10 cellular contexts compared by ENCODE assay signal in the genomic region with DNA sequence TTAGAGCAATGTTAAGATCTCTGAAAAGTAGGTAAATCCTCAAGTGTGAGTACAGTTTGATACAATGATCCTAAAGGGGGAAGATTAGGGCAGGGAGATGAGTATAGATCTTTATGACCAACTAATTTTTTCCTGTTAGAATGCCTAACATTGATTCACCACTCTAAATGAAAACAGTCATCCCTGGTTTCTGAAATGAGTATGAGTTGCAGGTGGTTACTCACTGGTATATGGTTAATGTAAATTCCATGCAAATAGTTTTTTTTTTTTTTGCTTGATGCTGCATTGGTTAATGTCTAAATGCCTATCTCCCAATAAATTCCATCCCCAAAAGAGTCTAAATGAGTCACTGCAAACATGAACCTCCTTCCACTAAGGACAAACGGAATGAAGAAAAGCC. TPM values are rescaled to one million over a fixed set of nuclear protein-coding genes. Genes with fewer than 3 reads are reported as not detected.
DNase-seq lines count a peak whose midpoint lies in the region; ATAC-seq, FAIRE-seq and TF ChIP-seq lines count a peak whose summit lies in the region.
"Had no signal": no experiment of that assay in that cellular context is flagged by ENCODE, and none has a peak within 500 bp of the region (broad histone marks: within the 10 kb centered on the region; RNA-seq: fewer than 3 reads in every experiment).

No MANE protein-coding gene starts in this region.

- H3K36me3 Mint-ChIP-seq in glutamatergic neuron (ENCODE audit: unreplicated experiment), result no peaks in the 10 kb centered on the region

- H3K4me3 ChIP-seq in bronchial epithelial cell (ENCODE audit: low read depth, low read length), result no peak overlapping the region
- H3K4me3 ChIP-seq: gastroesophageal sphincter had no signal

- no peaks in the 10 kb centered on the region for H3K36me3 ChIP-seq in bronchial epithelial cell (ENCODE audit: control insufficient read depth, insufficient read depth, low read length)
- H3K36me3 ChIP-seq: gastroesophageal sphincter had no signal

- intact Hi-C loops in head of caudate nucleus (cut with DNase I), result no loop called here

- ATAC-seq in GM18498 (IDR thresholded peaks at IDR 0.05; ENCODE audit: unreplicated experiment) (peak; percentile 52), GM21390 (IDR thresholded peaks at IDR 0.05; ENCODE audit: unreplicated experiment) (peak; percentile 48), HG03196 (IDR thresholded peaks at IDR 0.05; ENCODE audit: unreplicated experiment) (peak; percentile 60)
- ATAC-seq: gastroesophageal sphincter had no signal

- H3K27ac Mint-ChIP-seq in glutamatergic neuron (ENCODE audit: unreplicated experiment), result no peak overlapping the region

- no peaks in the 10 kb centered on the region for H3K27me3 Mint-ChIP-seq in glutamatergic neuron (ENCODE audit: unreplicated experiment)

- no peaks in the 10 kb centered on the region for H3K4me1 Mint-ChIP-seq in glutamatergic neuron (ENCODE audit: low read depth, unreplicated experiment)

- DNase-seq in bronchial epithelial cell (ENCODE audit: low read depth), result peak; percentile 70
- DNase-seq in head of caudate nucleus, result no peak
- DNase-seq in glutamatergic neuron, result no peak
- no peak for DNase-seq in DMS79 (lab: John Stamatoyannopoulos, UW)
- DNase-seq in HT-29 (ENCODE audit: low spot score), result no peak
- DNase-seq: stimulated activated CD4-positive, alpha-beta T cell treated with anti-CD3 and anti-CD28 coated beads, Interleukin-4, amount 100 ng/mL, for 4 hours had no signal

- H3K9me3 Mint-ChIP-seq in glutamatergic neuron (ENCODE audit: unreplicated experiment), result no peaks in the 10 kb centered on the region

- TF ChIP-seq CTCF in bronchial epithelial cell (IDR thresholded peaks at IDR 0.05; ENCODE audit: insufficient read depth, low read length, severe bottlenecking) (no peak), glutamatergic neuron (IDR thresholded peaks at IDR 0.05; ENCODE audit: partially characterized antibody, unreplicated experiment) (no peak)

- FAIRE-seq in bronchial epithelial cell (lab: Jason Lieb, UNC), result no peak

- H3K4me3 Mint-ChIP-seq in glutamatergic neuron (ENCODE audit: unreplicated experiment), result no peak overlapping the region

- no peaks in the 10 kb centered on the region for H3K27me3 ChIP-seq in bronchial epithelial cell (ENCODE audit: control insufficient read depth, insufficient read depth, low read length)

RNA-seq across cellular contexts. Expression of a gene that starts 55.0 kb away (rescaled TPM):
- 50.5 and 64.6 TPM in 2 replicates for total RNA-seq in bronchial epithelial cell
- total RNA-seq in glutamatergic neuron (ENCODE audit: unreplicated experiment), result not detected
- total RNA-seq in HT-29 (2014; rRNA removed; shearing (Covaris generic)), result not detected in 2 replicates

RNA-seq across cellular contexts. Expression of a gene that starts 57.3 kb away (rescaled TPM):
- total RNA-seq in bronchial epithelial cell, result 25.0 and 46.6 TPM in 2 replicates
- not detected for total RNA-seq in glutamatergic neuron (ENCODE audit: unreplicated experiment)
- total RNA-seq in HT-29 (2014; rRNA removed; shearing (Covaris generic)), result 0.16 TPM in 1 of 2 replicates, not detected in the other
- total RNA-seq: gastroesophageal sphincter had no signal

Comparison
In these comparisons a context has a peak if more than half of its experiments do, and no peak if none do; other contexts are left out.
1. RNA of a gene that starts 55.0 kb away (total RNA-seq): 50.5 to 64.6 TPM in bronchial epithelial cell; not detected in glutamatergic neuron (single experiment) and not detected in HT-29; every median in the first group is over 10 times any median in the second.
2. RNA of a gene that starts 57.3 kb away (total RNA-seq): 25.0 to 46.6 TPM in bronchial epithelial cell; not detected in glutamatergic neuron (single experiment) and 0.16 TPM in HT-29; every median in the first group is over 10 times any median in the second.
3. Peak in every context shown above with its lines, with median percentiles within 50 percentile points of each other: ATAC-seq.